ENCODE assay signal across 30 cellular contexts in genomic region chr14:86088156-86088555, GRCh38.
"Had no signal": no experiment of that assay in that cellular context is flagged by ENCODE, and none has a peak within 500 bp of the region (broad histone marks: within the 10 kb centered on the region; RNA-seq: fewer than 3 reads in every experiment).

No MANE protein-coding gene starts in this region.

- H3K27ac ChIP-seq: esophagus muscularis mucosa, gastrocnemius medialis, heart left ventricle, hepatocyte, neural progenitor cell, parathyroid adenoma, right lobe of liver, stomach, thyroid gland, vagina had no signal

- H3K4me3 Mint-ChIP-seq: dendritic cell treated with granulocyte-macrophage colony-stimulating factor and Interleukin-4, amounts not matched to agents 40 ng/mL and 50 ng/mL, for 4 days; endodermal cell; mesothelial cell of epicardium; naive B cell; natural killer cell treated with Interleukin-12 subunit alpha and Interleukin-12 subunit beta and Interleukin-15 and Interleukin-18, amount 100 ng/mL, for 72 hours; neural progenitor cell; stimulated activated effector memory CD8-positive, alpha-beta T cell treated with anti-CD3 and anti-CD28 coated beads, Interleukin-12 subunit alpha, Interleukin-12 subunit beta, amount 100 ng/mL, for 72 hours had no signal

- H3K27ac Mint-ChIP-seq: dendritic cell treated with granulocyte-macrophage colony-stimulating factor and Interleukin-4, amounts not matched to agents 40 ng/mL and 50 ng/mL, for 4 days; endodermal cell; naive B cell; natural killer cell treated with Interleukin-12 subunit alpha and Interleukin-12 subunit beta and Interleukin-15 and Interleukin-18, amount 100 ng/mL, for 72 hours; neural progenitor cell; progenitor cell of endocrine pancreas; stimulated activated effector memory CD8-positive, alpha-beta T cell treated with anti-CD3 and anti-CD28 coated beads, Interleukin-12 subunit alpha, Interleukin-12 subunit beta, amount 100 ng/mL, for 72 hours had no signal

- H3K9me3 Mint-ChIP-seq: dendritic cell treated with granulocyte-macrophage colony-stimulating factor and Interleukin-4, amounts not matched to agents 40 ng/mL and 50 ng/mL, for 4 days; neural progenitor cell had no signal

- H2AFZ ChIP-seq: hepatocyte, neural progenitor cell, parathyroid adenoma had no signal

- FAIRE-seq: colon, endothelial cell of umbilical vein, kidney had no signal

- H3K4me2 ChIP-seq: hepatocyte, neural progenitor cell, smooth muscle cell had no signal

- ATAC-seq: gastrocnemius medialis; heart left ventricle; left lobe of liver; mucosa of descending colon; natural killer cell treated with Interleukin-12 subunit alpha and Interleukin-12 subunit beta and Interleukin-15 and Interleukin-18, amount 100 ng/mL, for 72 hours; right lobe of liver; stimulated activated effector memory CD8-positive, alpha-beta T cell treated with anti-CD3 and anti-CD28 coated beads, Interleukin-12 subunit alpha, Interleukin-12 subunit beta, amount 100 ng/mL, for 72 hours had no signal

- H3K36me3 ChIP-seq: esophagus muscularis mucosa, gastrocnemius medialis, heart left ventricle, neural progenitor cell, right lobe of liver, stomach, thyroid gland, vagina had no signal

- H3K4me3 ChIP-seq: esophagus muscularis mucosa, gastrocnemius medialis, heart left ventricle, hepatocyte, mucosa of descending colon, neural progenitor cell, right lobe of liver, smooth muscle cell, stomach, thyroid gland, vagina had no signal

- H3K9ac ChIP-seq: neural progenitor cell, parathyroid adenoma had no signal

- H3K9me3 ChIP-seq: esophagus muscularis mucosa, gastrocnemius medialis, heart left ventricle, right lobe of liver, thyroid gland, vagina had no signal

- H3K36me3 Mint-ChIP-seq: mesothelial cell of epicardium; natural killer cell treated with Interleukin-12 subunit alpha and Interleukin-12 subunit beta and Interleukin-15 and Interleukin-18, amount 100 ng/mL, for 72 hours; neural progenitor cell; stimulated activated effector memory CD8-positive, alpha-beta T cell treated with anti-CD3 and anti-CD28 coated beads, Interleukin-12 subunit alpha, Interleukin-12 subunit beta, amount 100 ng/mL, for 72 hours had no signal

- H3K27me3 Mint-ChIP-seq: dendritic cell treated with granulocyte-macrophage colony-stimulating factor and Interleukin-4, amounts not matched to agents 40 ng/mL and 50 ng/mL, for 4 days; naive B cell; natural killer cell treated with Interleukin-12 subunit alpha and Interleukin-12 subunit beta and Interleukin-15 and Interleukin-18, amount 100 ng/mL, for 72 hours; progenitor cell of endocrine pancreas had no signal

- H3K27me3 ChIP-seq: esophagus muscularis mucosa, gastrocnemius medialis, heart left ventricle, hepatocyte, neural progenitor cell, right lobe of liver, stomach, thyroid gland, vagina had no signal

- H3K4me1 Mint-ChIP-seq: endodermal cell had no signal

- H3K4me1 ChIP-seq: esophagus muscularis mucosa, gastrocnemius medialis, heart left ventricle, parathyroid adenoma, right lobe of liver, stomach, thyroid gland, vagina had no signal

- DNase-seq: effector CD8-positive, alpha-beta T cell; endodermal cell; foreskin fibroblast; gastrocnemius medialis; heart left ventricle; kidney; mesenchymal stem cell; mucosa of descending colon; naive B cell; right lobe of liver; stimulated activated CD4-positive, alpha-beta T cell treated with anti-CD3 and anti-CD28 coated beads, Interleukin-2, amount 100 ng/mL, for 24 hours; stimulated activated CD4-positive, alpha-beta T cell treated with anti-CD3 and anti-CD28 coated beads, Interleukin-4, amount 100 ng/mL, for 24 hours; stimulated activated naive CD4-positive, alpha-beta T cell treated with Interleukin-2 at 50 U/mL for 16 hours; stomach; thyroid gland; trophoblast cell had no signal

- H3K79me2 ChIP-seq: hepatocyte, parathyroid adenoma had no signal
